ENCODE assay signal across 31 cellular contexts in genomic region chr12:51399893-51400292, GRCh38. TPM values are rescaled to one million over a fixed set of nuclear protein-coding genes. Genes with fewer than 3 reads are reported as not detected.
"Had no signal": no experiment of that assay in that cellular context is flagged by ENCODE, and none has a peak within 500 bp of the region (broad histone marks: within the 10 kb centered on the region; RNA-seq: fewer than 3 reads in every experiment).

No MANE protein-coding gene starts in this region.

- H3K9me3 Mint-ChIP-seq: activated CD4-positive, alpha-beta memory T cell treated with anti-CD3 and anti-CD28 coated beads, Interleukin-2, amount 10 ng/mL, durations not matched to agents 7 days and 5 days; activated CD4-positive, alpha-beta T cell treated with anti-CD3 and anti-CD28 coated beads, Interleukin-2, amount 10 ng/mL, durations not matched to agents 7 days and 5 days; activated naive CD4-positive, alpha-beta T cell treated with anti-CD3 and anti-CD28 coated beads, Interleukin-2, amount 50 U/mL, for 24 hours; activated naive CD8-positive, alpha-beta T cell treated with anti-CD3 and anti-CD28 coated beads, Interleukin-2, amount 50 U/mL, for 24 hours; activated T-cell treated with anti-CD3 and anti-CD28 coated beads, Interleukin-2, amount 50 U/mL, for 4 hours; activated T-helper 17 cell treated with anti-CD3 and anti-CD28 coated beads, Interleukin-2, amount 50 U/mL, for 72 hours; nephron; stimulated activated memory B cell treated with anti-CD40 and anti-IgM and Interleukin-4, amounts not matched to agents 10 μg/mL and 1 μg/mL and 100 μg/mL, for 72 hours; stimulated activated naive CD8-positive, alpha-beta T cell treated with anti-CD3 and anti-CD28 coated beads, Interleukin-15, amount 100 ng/mL, for 72 hours had no signal

- H3K27ac ChIP-seq: esophagus muscularis mucosa, foreskin keratinocyte, heart left ventricle, left ventricle myocardium inferior, skin epidermis, upper lobe of right lung, WERI-Rb-1 had no signal

- H3K4me1 Mint-ChIP-seq: nephron had no signal

- H3K9me3 ChIP-seq: esophagus muscularis mucosa, heart left ventricle, left ventricle myocardium inferior, upper lobe of right lung had no signal

- H3K36me3 ChIP-seq: esophagus muscularis mucosa, heart left ventricle, left ventricle myocardium inferior, upper lobe of right lung, WERI-Rb-1 had no signal

- H3K4me1 ChIP-seq: esophagus muscularis mucosa, foreskin keratinocyte, upper lobe of right lung had no signal

- H3K27me3 Mint-ChIP-seq: activated naive CD4-positive, alpha-beta T cell treated with anti-CD3 and anti-CD28 coated beads, Interleukin-2, amount 50 U/mL, for 24 hours; activated naive CD8-positive, alpha-beta T cell treated with anti-CD3 and anti-CD28 coated beads, Interleukin-2, amount 50 U/mL, for 24 hours; activated T-helper 17 cell treated with anti-CD3 and anti-CD28 coated beads, Interleukin-2, amount 50 U/mL, for 72 hours; stimulated activated memory B cell treated with anti-CD40 and anti-IgM and Interleukin-4, amounts not matched to agents 10 μg/mL and 1 μg/mL and 100 μg/mL, for 72 hours; stimulated activated naive CD8-positive, alpha-beta T cell treated with anti-CD3 and anti-CD28 coated beads, Interleukin-15, amount 100 ng/mL, for 72 hours; T-helper 17 cell had no signal

- DNase-seq: activated CD4-positive, alpha-beta memory T cell treated with anti-CD3 and anti-CD28 coated beads, Interleukin-2, amount 10 ng/mL, durations not matched to agents 7 days and 5 days; activated CD4-positive, alpha-beta T cell treated with anti-CD3 and anti-CD28 coated beads, Interleukin-2, amount 10 ng/mL, durations not matched to agents 7 days and 5 days; activated CD4-positive, CD25-positive, alpha-beta regulatory T cell treated with anti-CD3 and anti-CD28 coated beads, Interleukin-2, amount 50 U/mL, for 72 hours; activated naive CD8-positive, alpha-beta T cell treated with anti-CD3 and anti-CD28 coated beads, Interleukin-2, amount 50 U/mL, for 24 hours; activated T-cell treated with anti-CD3 and anti-CD28 coated beads, Interleukin-2, amount 50 U/mL, for 4 hours; amygdala; caudate nucleus; foreskin keratinocyte; heart left ventricle; left ventricle myocardium inferior; mesendoderm; stimulated activated CD4-positive, alpha-beta T cell treated with anti-CD3 and anti-CD28 coated beads, Interleukin-4, amount 100 ng/mL, for 4 hours; stimulated activated CD8-positive, alpha-beta memory T cell treated with anti-CD3 and anti-CD28 coated beads, Interleukin-4, amount 100 ng/mL, for 48 hours; stimulated activated naive CD8-positive, alpha-beta T cell treated with anti-CD3 and anti-CD28 coated beads, Interleukin-15, amount 100 ng/mL, for 72 hours; substantia nigra; T-helper 17 cell; T1000; upper lobe of right lung; WERI-Rb-1 had no signal

- H3K27ac Mint-ChIP-seq: activated CD4-positive, alpha-beta memory T cell treated with anti-CD3 and anti-CD28 coated beads, Interleukin-2, amount 10 ng/mL, durations not matched to agents 7 days and 5 days; activated CD4-positive, alpha-beta T cell treated with anti-CD3 and anti-CD28 coated beads, Interleukin-2, amount 10 ng/mL, durations not matched to agents 7 days and 5 days; activated naive CD4-positive, alpha-beta T cell treated with anti-CD3 and anti-CD28 coated beads, Interleukin-2, amount 50 U/mL, for 24 hours; activated naive CD8-positive, alpha-beta T cell treated with anti-CD3 and anti-CD28 coated beads, Interleukin-2, amount 50 U/mL, for 24 hours; activated T-helper 17 cell treated with anti-CD3 and anti-CD28 coated beads, Interleukin-2, amount 50 U/mL, for 72 hours; nephron; stimulated activated memory B cell treated with anti-CD40 and anti-IgM and Interleukin-4, amounts not matched to agents 10 μg/mL and 1 μg/mL and 100 μg/mL, for 72 hours; stimulated activated naive CD8-positive, alpha-beta T cell treated with anti-CD3 and anti-CD28 coated beads, Interleukin-15, amount 100 ng/mL, for 72 hours; T-helper 17 cell had no signal

- H3K27me3 ChIP-seq: foreskin keratinocyte, upper lobe of right lung had no signal

- H3K4me3 Mint-ChIP-seq: activated CD4-positive, alpha-beta memory T cell treated with anti-CD3 and anti-CD28 coated beads, Interleukin-2, amount 10 ng/mL, durations not matched to agents 7 days and 5 days; activated CD4-positive, alpha-beta T cell treated with anti-CD3 and anti-CD28 coated beads, Interleukin-2, amount 10 ng/mL, durations not matched to agents 7 days and 5 days; activated naive CD4-positive, alpha-beta T cell treated with anti-CD3 and anti-CD28 coated beads, Interleukin-2, amount 50 U/mL, for 24 hours; activated naive CD8-positive, alpha-beta T cell treated with anti-CD3 and anti-CD28 coated beads, Interleukin-2, amount 50 U/mL, for 24 hours; activated T-cell treated with anti-CD3 and anti-CD28 coated beads, Interleukin-2, amount 50 U/mL, for 4 hours; activated T-helper 17 cell treated with anti-CD3 and anti-CD28 coated beads, Interleukin-2, amount 50 U/mL, for 72 hours; nephron; stimulated activated memory B cell treated with anti-CD40 and anti-IgM and Interleukin-4, amounts not matched to agents 10 μg/mL and 1 μg/mL and 100 μg/mL, for 72 hours; stimulated activated naive CD8-positive, alpha-beta T cell treated with anti-CD3 and anti-CD28 coated beads, Interleukin-15, amount 100 ng/mL, for 72 hours; T-helper 17 cell had no signal

- H3K36me3 Mint-ChIP-seq: activated naive CD4-positive, alpha-beta T cell treated with anti-CD3 and anti-CD28 coated beads, Interleukin-2, amount 50 U/mL, for 24 hours; stimulated activated memory B cell treated with anti-CD40 and anti-IgM and Interleukin-4, amounts not matched to agents 10 μg/mL and 1 μg/mL and 100 μg/mL, for 72 hours had no signal

- ATAC-seq: activated naive CD8-positive, alpha-beta T cell treated with anti-CD3 and anti-CD28 coated beads, Interleukin-2, amount 50 U/mL, for 24 hours; activated T-cell treated with anti-CD3 and anti-CD28 coated beads, Interleukin-2, amount 50 U/mL, for 4 hours; activated T-helper 17 cell treated with anti-CD3 and anti-CD28 coated beads, Interleukin-2, amount 50 U/mL, for 72 hours; foreskin keratinocyte; heart left ventricle; sciatic nerve; stimulated activated memory B cell treated with anti-CD40 and anti-IgM and Interleukin-4, amounts not matched to agents 10 μg/mL and 1 μg/mL and 100 μg/mL, for 72 hours; stimulated activated naive CD8-positive, alpha-beta T cell treated with anti-CD3 and anti-CD28 coated beads, Interleukin-15, amount 100 ng/mL, for 72 hours; T-helper 17 cell; upper lobe of right lung had no signal

- H3K4me3 ChIP-seq: esophagus muscularis mucosa, heart left ventricle, left ventricle myocardium inferior, lung, skin epidermis, upper lobe of right lung had no signal

RNA-seq across cellular contexts. Expression of gene CELA1, which starts 53.4 kb away (rescaled TPM):
- total RNA-seq: activated CD4-positive, alpha-beta memory T cell treated with anti-CD3 and anti-CD28 coated beads, Interleukin-2, amount 10 ng/mL, durations not matched to agents 7 days and 5 days; activated CD4-positive, alpha-beta T cell treated with anti-CD3 and anti-CD28 coated beads, Interleukin-2, amount 10 ng/mL, durations not matched to agents 7 days and 5 days; activated T-cell treated with anti-CD3 and anti-CD28 coated beads, Interleukin-2, amount 50 U/mL, for 4 hours; activated T-helper 17 cell treated with anti-CD3 and anti-CD28 coated beads, Interleukin-2, amount 50 U/mL, for 72 hours; chondrocyte; esophagus muscularis mucosa; foreskin keratinocyte; heart left ventricle; left ventricle myocardium inferior; lung; mononuclear cell; osteocyte; posterior vena cava; sciatic nerve; upper lobe of right lung had no signal
- polyA plus RNA-seq: foreskin keratinocyte, heart left ventricle had no signal
